ENCODE assay signal across 1 cellular context in the genomic region with DNA sequence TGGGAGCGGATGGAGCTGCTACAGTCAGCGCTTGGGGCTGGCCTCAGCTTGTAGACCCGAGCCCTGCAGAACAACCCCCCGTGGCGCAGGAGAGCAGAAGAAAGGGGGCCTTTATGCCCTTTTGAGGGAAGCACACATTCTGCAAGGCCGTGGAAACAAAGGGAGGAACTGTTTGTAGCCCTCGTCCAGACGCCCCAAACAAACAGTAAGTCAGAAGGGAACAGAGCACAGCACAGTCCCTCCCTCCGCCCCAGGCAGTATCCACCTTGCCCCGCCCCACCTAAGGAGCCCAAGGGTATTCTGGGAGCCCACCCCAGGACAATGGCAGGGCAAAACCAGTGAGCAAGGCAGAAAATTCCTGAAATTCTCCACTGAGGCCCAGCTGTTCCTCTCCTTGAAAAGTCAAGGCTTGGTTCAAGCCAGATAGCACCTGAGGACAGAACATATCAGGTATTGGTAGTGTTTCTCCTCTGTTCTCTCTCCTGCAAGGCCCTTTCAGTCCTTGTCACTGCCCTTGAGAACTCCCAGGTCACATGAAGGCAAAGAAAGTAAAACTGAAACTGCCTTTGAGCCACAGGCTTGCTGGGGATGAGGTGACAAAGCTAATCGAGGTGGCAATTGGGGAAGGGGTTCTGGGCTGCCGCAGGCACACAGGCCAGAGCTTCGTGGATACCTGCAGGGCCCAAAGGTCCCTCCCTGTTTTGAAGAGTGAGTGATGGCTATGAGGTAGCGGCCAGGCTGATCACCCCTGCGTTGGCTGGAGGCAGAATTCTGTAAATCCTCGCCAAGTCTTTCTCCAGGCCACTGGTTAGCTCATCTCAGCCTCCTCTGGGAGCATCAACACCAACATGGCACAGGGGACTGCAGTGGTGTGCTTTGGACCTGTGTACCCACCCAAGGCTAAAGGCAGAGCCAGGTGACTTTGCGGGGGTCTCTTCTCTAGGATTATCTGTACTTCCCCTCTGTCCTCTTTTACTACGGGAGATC.
TF ChIP-seq lines count a peak whose summit lies in the region.

No MANE protein-coding gene starts in this region.

TF ChIP-seq in liver, 16 proteins besides CTCF, POLR2A, EP300 and RAD21 (continued from another document):
- TF ChIP-seq, protein P1, sequence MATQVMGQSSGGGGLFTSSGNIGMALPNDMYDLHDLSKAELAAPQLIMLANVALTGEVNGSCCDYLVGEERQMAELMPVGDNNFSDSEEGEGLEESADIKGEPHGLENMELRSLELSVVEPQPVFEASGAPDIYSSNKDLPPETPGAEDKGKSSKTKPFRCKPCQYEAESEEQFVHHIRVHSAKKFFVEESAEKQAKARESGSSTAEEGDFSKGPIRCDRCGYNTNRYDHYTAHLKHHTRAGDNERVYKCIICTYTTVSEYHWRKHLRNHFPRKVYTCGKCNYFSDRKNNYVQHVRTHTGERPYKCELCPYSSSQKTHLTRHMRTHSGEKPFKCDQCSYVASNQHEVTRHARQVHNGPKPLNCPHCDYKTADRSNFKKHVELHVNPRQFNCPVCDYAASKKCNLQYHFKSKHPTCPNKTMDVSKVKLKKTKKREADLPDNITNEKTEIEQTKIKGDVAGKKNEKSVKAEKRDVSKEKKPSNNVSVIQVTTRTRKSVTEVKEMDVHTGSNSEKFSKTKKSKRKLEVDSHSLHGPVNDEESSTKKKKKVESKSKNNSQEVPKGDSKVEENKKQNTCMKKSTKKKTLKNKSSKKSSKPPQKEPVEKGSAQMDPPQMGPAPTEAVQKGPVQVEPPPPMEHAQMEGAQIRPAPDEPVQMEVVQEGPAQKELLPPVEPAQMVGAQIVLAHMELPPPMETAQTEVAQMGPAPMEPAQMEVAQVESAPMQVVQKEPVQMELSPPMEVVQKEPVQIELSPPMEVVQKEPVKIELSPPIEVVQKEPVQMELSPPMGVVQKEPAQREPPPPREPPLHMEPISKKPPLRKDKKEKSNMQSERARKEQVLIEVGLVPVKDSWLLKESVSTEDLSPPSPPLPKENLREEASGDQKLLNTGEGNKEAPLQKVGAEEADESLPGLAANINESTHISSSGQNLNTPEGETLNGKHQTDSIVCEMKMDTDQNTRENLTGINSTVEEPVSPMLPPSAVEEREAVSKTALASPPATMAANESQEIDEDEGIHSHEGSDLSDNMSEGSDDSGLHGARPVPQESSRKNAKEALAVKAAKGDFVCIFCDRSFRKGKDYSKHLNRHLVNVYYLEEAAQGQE (IDR thresholded peaks at IDR 0.05): peak; percentile 46
- no peak for TF ChIP-seq FOXA2 (IDR thresholded peaks at IDR 0.05)
